Comparison of ENCODE assay signal across 7 cellular contexts in genomic region chr16:18994181-18994580, GRCh38. TPM values are rescaled to one million over a fixed set of nuclear protein-coding genes. Genes with fewer than 3 reads are reported as not detected.
"Had no signal": no experiment of that assay in that cellular context is flagged by ENCODE, and none has a peak within 500 bp of the region (broad histone marks: within the 10 kb centered on the region; RNA-seq: fewer than 3 reads in every experiment).

No MANE protein-coding gene starts in this region.

RNA-seq across cellular contexts. Expression of gene TMC7, which starts 10.4 kb away (rescaled TPM):
- total RNA-seq: activated CD4-positive, alpha-beta memory T cell treated with anti-CD3 and anti-CD28 coated beads, Interleukin-2, amount 10 ng/mL, durations not matched to agents 7 days and 5 days; activated CD4-positive, alpha-beta T cell treated with anti-CD3 and anti-CD28 coated beads for 36 hours; activated CD4-positive, alpha-beta T cell treated with anti-CD3 and anti-CD28 coated beads, Interleukin-2, amount 10 ng/mL, durations not matched to agents 7 days and 5 days; activated CD8-positive, alpha-beta memory T cell treated with anti-CD3 and anti-CD28 coated beads, Interleukin-2, amount 10 ng/mL, durations not matched to agents 7 days and 5 days; activated CD8-positive, alpha-beta T cell treated with anti-CD3 and anti-CD28 coated beads, Interleukin-2, amount 10 ng/mL, durations not matched to agents 7 days and 5 days; activated naive CD8-positive, alpha-beta T cell treated with anti-CD3 and anti-CD28 coated beads, Interleukin-2, amount 10 ng/mL, durations not matched to agents 7 days and 5 days; activated T-helper 2 cell treated with anti-CD3 and anti-CD28 coated beads, Interferon-gamma antibody, Interleukin-2, Interleukin-4, amounts not matched to agents 10 μg/mL and 5 μg/mL and 100 μg/mL, durations not matched to agents 14 hours and 24 hours and 36 hours had no signal
